ENCODE assay signal across 1 cellular context in genomic region chr3:40309439-40309924, GRCh38.
TF ChIP-seq lines count a peak whose summit lies in the region.

Gene EIF1B (plus strand): TSS chr3:40309707. CDS start chr3:40309942, 235 bp downstream.

TF ChIP-seq in K562, 482 proteins besides CTCF, POLR2A, EP300 and RAD21 (continued from another document and continues in another):
- peak; percentile 56 to 89 for TF ChIP-seq AFF1 (IDR thresholded peaks at IDR 0.05; ENCODE audit: low read depth in 1 of 2, partially characterized antibody in 2 of 2)
- peak; percentile 84 for TF ChIP-seq PHF20 (IDR thresholded peaks at IDR 0.05; ENCODE audit: partially characterized antibody)
- peak; percentile 69 to 72; a peak in 2 of 4 replicates for TF ChIP-seq TBL1XR1 (IDR thresholded peaks at IDR 0.05; ENCODE audit: low read length in 2 of 2)
- TF ChIP-seq SMAD1 (IDR thresholded peaks at IDR 0.05; ENCODE audit: low read depth, low read length, partially characterized antibody), result peak; percentile 88
- peak; percentile 86; the same call in 1 of the 2 replicates for TF ChIP-seq GTF2E2 (tag; IDR thresholded peaks at IDR 0.05)
- peak; percentile 46 for TF ChIP-seq ZFP36 (IDR thresholded peaks at IDR 0.05; ENCODE audit: low read depth, low read length, partially characterized antibody)
- peak; percentile 91 for TF ChIP-seq CBX1 (IDR thresholded peaks at IDR 0.05; ENCODE audit: low read depth)
- no peak for TF ChIP-seq ZNF561 (CRISPR knock-in tag; conservative IDR thresholded peaks at IDR 0.05)
- 0 out of 2 replicates have a peak, but pooled peaks have one; percentile 53 for TF ChIP-seq PHTF2 (CRISPR knock-in tag; IDR thresholded peaks at IDR 0.05)
- TF ChIP-seq ZNF407 (IDR thresholded peaks at IDR 0.05; ENCODE audit: low read depth), result peak; percentile 74
- peak in 1 of 2 experiments; percentile 73; a peak in 2 of 3 replicates for TF ChIP-seq CBX3 (IDR thresholded peaks at IDR 0.05; ENCODE audit: borderline replicate concordance in 1 of 2, low read length in 2 of 2)
- TF ChIP-seq ETV5 (CRISPR knock-in tag; IDR thresholded peaks at IDR 0.05; ENCODE audit: low read depth), result peak; percentile 98
- peak; percentile 99 for TF ChIP-seq ETS1 (conservative IDR thresholded peaks at IDR 0.05; ENCODE audit: control insufficient read depth, low read depth, low read length)
- TF ChIP-seq ZBTB26 (CRISPR knock-in tag; IDR thresholded peaks at IDR 0.05), result peak; percentile 11; the same call in 1 of the 2 replicates
- TF ChIP-seq ZBTB43 (CRISPR knock-in tag; IDR thresholded peaks at IDR 0.05), result peak; percentile 81; the same call in 1 of the 2 replicates
- TF ChIP-seq MIER1 (IDR thresholded peaks at IDR 0.05; ENCODE audit: low read depth), result no peak
- TF ChIP-seq TRIM28 (IDR thresholded peaks at IDR 0.05), result peak; percentile 76; the same call in 1 of the 2 replicates
- no peak for TF ChIP-seq ARID2 (IDR thresholded peaks at IDR 0.05)
- TF ChIP-seq NR0B1 (IDR thresholded peaks at IDR 0.05; ENCODE audit: partially characterized antibody), result no peak
- peak; percentile 87 for TF ChIP-seq CCNT2 (IDR thresholded peaks at IDR 0.05; ENCODE audit: borderline replicate concordance, extremely low read depth, insufficient read length, low read depth, low read length)
- TF ChIP-seq GATAD2A (IDR thresholded peaks at IDR 0.05), result no peak
- TF ChIP-seq MBD2 (IDR thresholded peaks at IDR 0.05; ENCODE audit: borderline replicate concordance, low read depth), result peak; percentile 79
- peak; percentile 48; the same call in 1 of the 2 replicates for TF ChIP-seq KAT7 (CRISPR knock-in tag; IDR thresholded peaks at IDR 0.05; ENCODE audit: borderline replicate concordance)
- TF ChIP-seq ZHX1 (conservative IDR thresholded peaks at IDR 0.05; ENCODE audit: low read length), result peak; percentile 85
- TF ChIP-seq UBTF (IDR thresholded peaks at IDR 0.05; ENCODE audit: borderline replicate concordance in 1 of 2, low read depth in 2 of 2, low read length in 2 of 2), result peak; percentile 66 to 81; a peak in 3 of 4 replicates
- no peak for TF ChIP-seq ZBTB2 (IDR thresholded peaks at IDR 0.05)
